In genomic region chr2:69089244-69089643, GRCh38 we compare ENCODE assay signal across 31 cellular contexts.
DNase-seq lines count a peak whose midpoint lies in the region; ATAC-seq, FAIRE-seq and TF ChIP-seq lines count a peak whose summit lies in the region.
"Had no signal": no experiment of that assay in that cellular context is flagged by ENCODE, and none has a peak within 500 bp of the region (broad histone marks: within the 10 kb centered on the region; RNA-seq: fewer than 3 reads in every experiment).

No MANE protein-coding gene starts in this region.

- H3K27ac ChIP-seq in astrocyte (ENCODE audit: low read depth, low read length) (no peak overlapping the region), RWPE1 (no peak overlapping the region), aorta (ENCODE audit: low read depth in 1 of 2, low read length in 2 of 2) (no peak overlapping the region)

- CTCF ChIA-PET in RWPE1 (lab: Yijun Ruan, JAX) = no interaction called here

- POLR2A ChIA-PET in RWPE1 (lab: Yijun Ruan, JAX; ENCODE audit: low non-redundant PET) = no interaction called here

- H3K27me3 ChIP-seq in astrocyte (ENCODE audit: insufficient read depth, low read length) = no peaks in the 10 kb centered on the region
- H3K27me3 ChIP-seq in aorta (ENCODE audit: control insufficient read depth in 1 of 2, insufficient read depth in 2 of 2, low read length in 1 of 2) = no peaks in the 10 kb centered on the region
- H3K27me3 ChIP-seq: MG63 had no signal

- H3K79me2 ChIP-seq in astrocyte (ENCODE audit: insufficient read depth, low read length) = no peaks in the 10 kb centered on the region

- H4K20me1 ChIP-seq in astrocyte (ENCODE audit: insufficient read depth, low read length) = no peaks in the 10 kb centered on the region

- 47 to 52% methylated on average over 3 of the region's 3 CpGs for WGBS in aorta, 2 donors

- no peak overlapping the region for H3K4me2 ChIP-seq in astrocyte (ENCODE audit: low read length)
- H3K4me2 ChIP-seq: GM23338 had no signal

- ATAC-seq in GM21367 (IDR thresholded peaks at IDR 0.05; ENCODE audit: unreplicated experiment) (no peak), aorta (ENCODE audit: low FRiP score) (no peak)
- ATAC-seq: activated T-helper 17 cell treated with anti-CD3 and anti-CD28 coated beads, Interleukin-2, amount 50 U/mL, for 72 hours; GM23338; K562; SK-N-SH treated with all-trans-retinoic acid at 6 μM for 48 hours had no signal

- H3K36me3 ChIP-seq in astrocyte (ENCODE audit: insufficient read depth, low read length) (peaks cover 11% of the 10 kb centered on the region), aorta (ENCODE audit: control insufficient read depth in 1 of 2, insufficient read depth in 2 of 2, low read length in 1 of 2) (peaks cover 2 to 4% of the 10 kb centered on the region in 2 donors)

- H3K4me1 ChIP-seq in astrocyte (ENCODE audit: insufficient read depth, low read length) = peaks cover 10% of the 10 kb centered on the region
- peaks cover 6 to 8% of the 10 kb centered on the region in 2 donors for H3K4me1 ChIP-seq in aorta (ENCODE audit: control insufficient read depth in 1 of 2, insufficient read depth in 2 of 2, low read length in 2 of 2)

- H3K9me3 Mint-ChIP-seq in astrocyte (ENCODE audit: unreplicated experiment) = no peaks in the 10 kb centered on the region
- H3K9me3 Mint-ChIP-seq: activated B cell treated with CpG ODN at 0.5 μM for 24 hours; activated naive CD4-positive, alpha-beta T cell treated with anti-CD3 and anti-CD28 coated beads, Interleukin-2, amount 50 U/mL, for 24 hours; activated T-helper 17 cell treated with anti-CD3 and anti-CD28 coated beads, Interleukin-2, amount 50 U/mL, for 72 hours; CD4-positive, alpha-beta T cell; GM23338; HFFc6; naive B cell; T-helper 2 cell treated with Interferon-gamma antibody and Interleukin-4, amounts not matched to agents 5 μg/mL and 100 μg/mL, for 36 hours had no signal

- FAIRE-seq in astrocyte (lab: Jason Lieb, UNC) = peak; percentile 9
- FAIRE-seq: K562 had no signal

- H3K4me1 Mint-ChIP-seq in astrocyte (ENCODE audit: low read depth, unreplicated experiment) = peaks cover 20% of the 10 kb centered on the region
- H3K4me1 Mint-ChIP-seq: activated B cell treated with CpG ODN at 0.5 μM for 24 hours; activated naive CD4-positive, alpha-beta T cell treated with anti-CD3 and anti-CD28 coated beads, Interleukin-2, amount 50 U/mL, for 24 hours; activated T-helper 17 cell treated with anti-CD3 and anti-CD28 coated beads, Interleukin-2, amount 50 U/mL, for 72 hours; GM23338; naive B cell had no signal

- no peak for TF ChIP-seq CTCF in AG10803 (conservative IDR thresholded peaks at IDR 0.05; ENCODE audit: low read length)
- no peak for TF ChIP-seq CTCF in astrocyte (IDR thresholded peaks at IDR 0.05; ENCODE audit: insufficient read depth, low read depth, low read length)
- TF ChIP-seq CTCF in fibroblast of the aortic adventitia (IDR thresholded peaks at IDR 0.05; ENCODE audit: insufficient read depth, low read length) = no peak
- no peak for TF ChIP-seq CTCF in RWPE1 (conservative IDR thresholded peaks at IDR 0.05; ENCODE audit: low read depth)

- intact Hi-C loops in aorta (cut with DNase I) = no loop called here

- H3K36me3 Mint-ChIP-seq in astrocyte (ENCODE audit: low read depth, unreplicated experiment) = peaks cover 15% of the 10 kb centered on the region
- H3K36me3 Mint-ChIP-seq: activated naive CD4-positive, alpha-beta T cell treated with anti-CD3 and anti-CD28 coated beads, Interleukin-2, amount 50 U/mL, for 24 hours; naive B cell had no signal

- no peak overlapping the region for H3K4me3 Mint-ChIP-seq in astrocyte (ENCODE audit: unreplicated experiment)
- H3K4me3 Mint-ChIP-seq: activated B cell treated with CpG ODN at 0.5 μM for 24 hours; activated naive CD4-positive, alpha-beta T cell treated with anti-CD3 and anti-CD28 coated beads, Interleukin-2, amount 50 U/mL, for 24 hours; activated T-helper 17 cell treated with anti-CD3 and anti-CD28 coated beads, Interleukin-2, amount 50 U/mL, for 72 hours; CD4-positive, alpha-beta T cell; GM23338; HFFc6; naive B cell; T-helper 2 cell treated with Interferon-gamma antibody and Interleukin-4, amounts not matched to agents 5 μg/mL and 100 μg/mL, for 36 hours had no signal

- DNase-seq in AG10803 (ENCODE audit: low read depth) = peak; percentile 93
- DNase-seq in astrocyte (ENCODE audit: low read depth) = no peak
- peak; percentile 87 for DNase-seq in fibroblast of the aortic adventitia (ENCODE audit: low read depth)
- peak; percentile 52 for DNase-seq in skeletal muscle cell (ENCODE audit: low read depth)
- no peak for DNase-seq in 8988T
- DNase-seq in RWPE1 (ENCODE audit: low spot score) = no peak
- DNase-seq in aorta = no peak
- DNase-seq: activated B cell treated with CpG ODN at 0.5 μM for 24 hours; activated CD4-positive, alpha-beta T cell treated with anti-CD3 and anti-CD28 coated beads, Interleukin-2, amount 50 U/mL, for 48 hours; activated CD8-positive, alpha-beta memory T cell treated with anti-CD3 and anti-CD28 coated beads, Interleukin-2, amount 50 U/mL, for 48 hours; CD4-positive, alpha-beta T cell; DMS 273 treated with DMSO at 0.1 percent for 48 hours; HFFc6; kidney glomerular epithelial cell; MG63; naive B cell; NCI-H1417; NCI-H2081; NCI-H226; NCI-H748 treated with DMSO at 0.1 percent for 48 hours; occipital lobe; retina; stimulated activated CD4-positive, alpha-beta T cell treated with anti-CD3 and anti-CD28 coated beads, Interleukin-4, amount 100 ng/mL, for 4 hours; stimulated activated naive CD4-positive, alpha-beta T cell had no signal

- H3K27ac Mint-ChIP-seq in astrocyte (ENCODE audit: unreplicated experiment) = no peak overlapping the region
- H3K27ac Mint-ChIP-seq: activated B cell treated with CpG ODN at 0.5 μM for 24 hours; activated naive CD4-positive, alpha-beta T cell treated with anti-CD3 and anti-CD28 coated beads, Interleukin-2, amount 50 U/mL, for 24 hours; activated T-helper 17 cell treated with anti-CD3 and anti-CD28 coated beads, Interleukin-2, amount 50 U/mL, for 72 hours; CD4-positive, alpha-beta T cell; GM23338; HFFc6; naive B cell; T-helper 2 cell treated with Interferon-gamma antibody and Interleukin-4, amounts not matched to agents 5 μg/mL and 100 μg/mL, for 36 hours had no signal

- no peak overlapping the region for H3K9ac ChIP-seq in astrocyte (ENCODE audit: low read length)

- no peak overlapping the region for H2AFZ ChIP-seq in astrocyte (ENCODE audit: low read depth, low read length)
- H2AFZ ChIP-seq: GM23338 had no signal

- H3K4me3 ChIP-seq in AG10803 (ENCODE audit: low read length) = no peak overlapping the region
- no peak overlapping the region for H3K4me3 ChIP-seq in astrocyte (ENCODE audit: insufficient read depth, low read depth, low read length)
- H3K4me3 ChIP-seq in fibroblast of the aortic adventitia (ENCODE audit: low read depth, low read length) = no peak overlapping the region
- no peak overlapping the region for H3K4me3 ChIP-seq in skeletal muscle cell (ENCODE audit: low read depth, low read length)
- H3K4me3 ChIP-seq in aorta (ENCODE audit: low read length in 2 of 2) = no peak overlapping the region
- H3K4me3 ChIP-seq: GM23338, K562, MG63 had no signal

- no peaks in the 10 kb centered on the region for H3K27me3 Mint-ChIP-seq in astrocyte (ENCODE audit: low read depth, unreplicated experiment)

- H3K9me3 ChIP-seq in astrocyte (ENCODE audit: insufficient read depth, low read depth, low read length) (no peaks in the 10 kb centered on the region), aorta (ENCODE audit: control insufficient read depth, low read length) (no peaks in the 10 kb centered on the region)
- H3K9me3 ChIP-seq: MG63 had no signal

Comparison
In these comparisons a context has a peak if more than half of its experiments do, and no peak if none do; other contexts are left out.
1. DNase-seq: peak in AG10803 (single experiment), fibroblast of the aortic adventitia (single experiment) and skeletal muscle cell (single experiment); none in astrocyte (single experiment), 8988T (single experiment), RWPE1 (single experiment) and aorta (0 of 2).